1 cellular context compared by ENCODE assay signal in genomic region chr2:130806370-130806769, GRCh38.
TF ChIP-seq lines count a peak whose summit lies in the region.

No MANE protein-coding gene starts in this region.

TF ChIP-seq in H1, 55 proteins besides CTCF, POLR2A, EP300 and RAD21:
- TF ChIP-seq ZNF274 (IDR thresholded peaks at IDR 0.05; ENCODE audit: borderline replicate concordance, extremely low read depth, low read length) (no peak), E2F6 (IDR thresholded peaks at IDR 0.05) (no peak)
